20 cellular contexts compared by ENCODE assay signal in the genomic region with DNA sequence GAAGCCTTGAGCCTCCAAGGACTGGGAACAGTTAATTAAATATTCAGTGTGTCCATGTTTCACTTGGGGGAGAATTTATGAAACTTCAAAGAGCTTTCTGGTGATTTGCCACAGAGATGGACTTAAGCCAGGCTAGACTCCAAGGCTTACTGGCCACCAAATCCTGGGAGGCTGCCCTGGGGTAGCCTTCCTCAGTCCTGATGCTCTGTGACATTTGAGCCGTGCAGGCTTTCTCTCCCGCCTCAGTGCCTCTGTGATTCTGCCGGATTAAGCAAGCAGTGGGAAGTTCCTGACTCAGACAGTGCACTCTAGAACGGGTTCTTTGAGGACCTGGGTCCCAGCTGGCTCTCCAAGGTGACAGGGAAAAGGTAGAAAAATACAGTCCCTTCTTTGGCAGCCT.
"Had no signal": no experiment of that assay in that cellular context is flagged by ENCODE, and none has a peak within 500 bp of the region (broad histone marks: within the 10 kb centered on the region; RNA-seq: fewer than 3 reads in every experiment).

No MANE protein-coding gene starts in this region.

- DNase-seq: activated CD4-positive, alpha-beta T cell treated with anti-CD3 and anti-CD28 coated beads for 36 hours; activated CD8-positive, alpha-beta T cell treated with anti-CD3 and anti-CD28 coated beads for 36 hours; activated gamma-delta T cell treated with Interleukin-2 at 50 U/mL for 16 hours; activated naive CD8-positive, alpha-beta T cell treated with anti-CD3 and anti-CD28 coated beads, Interleukin-2, amount 10 ng/mL, durations not matched to agents 7 days and 5 days; activated T-cell treated with anti-CD3 and anti-CD28 coated beads, Interleukin-2, amount 50 U/mL, for 72 hours; aorta; heart right ventricle; mammary epithelial cell; naive B cell; pancreas; stimulated activated CD4-positive, alpha-beta T cell treated with anti-CD3 and anti-CD28 coated beads, Interleukin-15, amount 100 ng/mL, for 24 hours; stimulated activated CD4-positive, alpha-beta T cell treated with anti-CD3 and anti-CD28 coated beads, Interleukin-4, amount 100 ng/mL, for 1 hour; stimulated activated naive CD4-positive, alpha-beta T cell had no signal

- H3K36me3 ChIP-seq: breast epithelium, heart right ventricle, pancreas, right atrium auricular region, tibial nerve, vagina had no signal

- H3K4me1 ChIP-seq: breast epithelium, pancreas, tibial nerve had no signal

- ATAC-seq: activated CD4-positive, alpha-beta T cell treated with anti-CD3 and anti-CD28 coated beads for 36 hours; activated CD8-positive, alpha-beta T cell treated with anti-CD3 and anti-CD28 coated beads for 36 hours; activated T-cell treated with anti-CD3 and anti-CD28 coated beads, Interleukin-2, amount 50 U/mL, for 72 hours; heart right ventricle had no signal

- H3K27me3 Mint-ChIP-seq: activated CD4-positive, alpha-beta T cell treated with anti-CD3 and anti-CD28 coated beads for 36 hours; activated CD8-positive, alpha-beta T cell treated with anti-CD3 and anti-CD28 coated beads for 36 hours; activated naive CD8-positive, alpha-beta T cell treated with anti-CD3 and anti-CD28 coated beads, Interleukin-2, amount 10 ng/mL, durations not matched to agents 7 days and 5 days had no signal

- H3K27ac ChIP-seq: breast epithelium, epithelial cell of prostate, heart right ventricle, pancreas, right atrium auricular region, tibial nerve, vagina, VCaP had no signal

- H3K27ac Mint-ChIP-seq: activated CD4-positive, alpha-beta T cell treated with anti-CD3 and anti-CD28 coated beads for 36 hours; activated CD8-positive, alpha-beta T cell treated with anti-CD3 and anti-CD28 coated beads for 36 hours; activated naive CD8-positive, alpha-beta T cell treated with anti-CD3 and anti-CD28 coated beads, Interleukin-2, amount 10 ng/mL, durations not matched to agents 7 days and 5 days; activated T-cell treated with anti-CD3 and anti-CD28 coated beads, Interleukin-2, amount 50 U/mL, for 72 hours; naive B cell had no signal

- H3K4me3 Mint-ChIP-seq: activated CD8-positive, alpha-beta T cell treated with anti-CD3 and anti-CD28 coated beads for 36 hours; activated naive CD8-positive, alpha-beta T cell treated with anti-CD3 and anti-CD28 coated beads, Interleukin-2, amount 10 ng/mL, durations not matched to agents 7 days and 5 days; naive B cell had no signal

- H3K9me3 ChIP-seq: pancreas, vagina had no signal

- H3K4me1 Mint-ChIP-seq: naive B cell had no signal

- H3K4me3 ChIP-seq: breast epithelium, heart right ventricle, pancreas, right atrium auricular region, skin epidermis, tibial nerve, vagina had no signal

- H3K27me3 ChIP-seq: breast epithelium, heart right ventricle, pancreas, right atrium auricular region, tibial nerve, vagina had no signal
